In the genomic region with DNA sequence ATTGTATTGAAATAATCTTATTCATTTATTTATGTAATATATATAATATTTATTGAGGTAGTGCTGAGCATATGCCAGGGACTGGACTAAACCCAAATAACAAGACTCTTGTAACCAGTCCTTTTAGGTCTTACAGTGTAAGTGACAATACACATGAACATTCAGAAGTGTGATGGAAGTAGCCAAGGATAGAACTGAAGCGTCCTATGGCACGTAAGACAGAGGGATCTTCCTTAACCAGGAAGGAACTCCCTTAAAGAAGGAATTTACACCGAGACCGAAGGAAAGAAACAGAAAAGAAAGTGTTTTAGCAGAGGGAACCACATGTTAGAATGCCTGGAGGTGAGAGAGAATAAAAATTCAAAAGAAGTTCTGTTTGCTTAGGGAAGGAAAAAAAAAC, we compare ENCODE assay signal across 14 cellular contexts. TPM values are rescaled to one million over a fixed set of nuclear protein-coding genes. Genes with fewer than 3 reads are reported as not detected.
DNase-seq lines count a peak whose midpoint lies in the region; ATAC-seq, FAIRE-seq and TF ChIP-seq lines count a peak whose summit lies in the region.
"Had no signal": no experiment of that assay in that cellular context is flagged by ENCODE, and none has a peak within 500 bp of the region (broad histone marks: within the 10 kb centered on the region; RNA-seq: fewer than 3 reads in every experiment).

No MANE protein-coding gene starts in this region.

- H3K9me3 Mint-ChIP-seq in endodermal cell: no peaks in the 10 kb centered on the region
- H3K9me3 Mint-ChIP-seq in activated naive CD4-positive, alpha-beta T cell treated with anti-CD3 and anti-CD28 coated beads, Interleukin-2, amount 10 ng/mL, durations not matched to agents 7 days and 5 days: no peaks in the 10 kb centered on the region

- H3K27me3 Mint-ChIP-seq in endodermal cell (ENCODE audit: insufficient read depth): no peaks in the 10 kb centered on the region
- no peaks in the 10 kb centered on the region for H3K27me3 Mint-ChIP-seq in activated naive CD4-positive, alpha-beta T cell treated with anti-CD3 and anti-CD28 coated beads, Interleukin-2, amount 10 ng/mL, durations not matched to agents 7 days and 5 days

- no peaks in the 10 kb centered on the region for H3K36me3 ChIP-seq in mucosa of rectum (ENCODE audit: control insufficient read depth in 2 of 2, insufficient read depth in 2 of 2, low read length in 2 of 2)
- H3K36me3 ChIP-seq in endodermal cell (ENCODE audit: control insufficient read depth, insufficient read depth, low read length): no peaks in the 10 kb centered on the region

- CTCF ChIA-PET in activated naive CD4-positive, alpha-beta T cell treated with anti-CD3 and anti-CD28 coated beads, Interleukin-2, amount 10 ng/mL, durations not matched to agents 7 days and 5 days (lab: Charles Lee): no interaction called here

- WGBS in endodermal cell (ENCODE audit: insufficient coverage in 1 of 2, insufficient read length in 1 of 2), 2 experiments: 93 to 94% methylated on average over 4 of the region's 4 CpGs

- H3K4me1 Mint-ChIP-seq in endodermal cell: peaks cover 11% of the 10 kb centered on the region
- H3K4me1 Mint-ChIP-seq in activated naive CD4-positive, alpha-beta T cell treated with anti-CD3 and anti-CD28 coated beads, Interleukin-2, amount 10 ng/mL, durations not matched to agents 7 days and 5 days: no peaks in the 10 kb centered on the region

- no peaks in the 10 kb centered on the region for H3K36me3 Mint-ChIP-seq in endodermal cell (ENCODE audit: low read depth)
- no peaks in the 10 kb centered on the region for H3K36me3 Mint-ChIP-seq in activated naive CD4-positive, alpha-beta T cell treated with anti-CD3 and anti-CD28 coated beads, Interleukin-2, amount 10 ng/mL, durations not matched to agents 7 days and 5 days
- H3K36me3 Mint-ChIP-seq: activated naive CD8-positive, alpha-beta T cell had no signal

- peaks cover 6 to 8% of the 10 kb centered on the region in 2 donors for H3K4me1 ChIP-seq in mucosa of rectum (ENCODE audit: control insufficient read depth in 2 of 2, insufficient read depth in 2 of 2, low read length in 2 of 2)
- no peaks in the 10 kb centered on the region for H3K4me1 ChIP-seq in endodermal cell (ENCODE audit: control insufficient read depth, insufficient read depth, low read length)

- peak; percentile 33 for ATAC-seq in esophagus mucosa
- ATAC-seq: activated CD8-positive, alpha-beta T cell treated with anti-CD3 and anti-CD28 coated beads, Interleukin-2, amount 10 ng/mL, durations not matched to agents 7 days and 5 days had no signal

- no peak for FAIRE-seq in H54 (lab: Jason Lieb, UNC)

- no peak for TF ChIP-seq CTCF in endodermal cell (conservative IDR thresholded peaks at IDR 0.05)

- no peak for TF ChIP-seq POLR2A in H54 (IDR thresholded peaks at IDR 0.05; ENCODE audit: low read depth, low read length)

- in situ Hi-C loops in ACHN (cut with HindIII; ENCODE audit: low pct_ligation_motif_present, low pct_unique_long_range_greater_than_20kb, low sequenced_read_pairs): no loop called here

- no peaks in the 10 kb centered on the region for H3K9me3 ChIP-seq in mucosa of rectum (ENCODE audit: control insufficient read depth in 2 of 2, low read length in 2 of 2)
- H3K9me3 ChIP-seq in endodermal cell (ENCODE audit: control insufficient read depth, low read length): no peaks in the 10 kb centered on the region

- H3K9ac ChIP-seq in mucosa of rectum (ENCODE audit: low read depth in 1 of 2, low read length in 2 of 2) (no peak overlapping the region), endodermal cell (ENCODE audit: extremely low read depth, low read length, poor library complexity, severe bottlenecking) (no peak overlapping the region)

- H3K27ac Mint-ChIP-seq in endodermal cell: no peak overlapping the region
- no peak overlapping the region for H3K27ac Mint-ChIP-seq in activated naive CD4-positive, alpha-beta T cell treated with anti-CD3 and anti-CD28 coated beads, Interleukin-2, amount 10 ng/mL, durations not matched to agents 7 days and 5 days
- H3K27ac Mint-ChIP-seq: activated CD8-positive, alpha-beta T cell treated with anti-CD3 and anti-CD28 coated beads, Interleukin-2, amount 10 ng/mL, durations not matched to agents 7 days and 5 days; activated naive CD8-positive, alpha-beta T cell had no signal

- H3K27ac ChIP-seq in mucosa of rectum (ENCODE audit: low read depth in 2 of 2, low read length in 2 of 2) (peak overlapping the region; percentile 13 to 66), endodermal cell (ENCODE audit: low read depth, low read length) (no peak overlapping the region)

- DNase-seq in ACHN (peak; percentile 64), RPMI7951 (ENCODE audit: low read depth) (peak; percentile 45), H54 (ENCODE audit: insufficient read length, low spot score) (no peak), endodermal cell (no peak)
- DNase-seq in activated naive CD4-positive, alpha-beta T cell treated with Interleukin-2 at 50 U/mL for 16 hours: no peak
- no peak for DNase-seq in activated naive CD4-positive, alpha-beta T cell treated with anti-CD3 and anti-CD28 coated beads, Interleukin-2, amount 10 ng/mL, durations not matched to agents 7 days and 5 days
- DNase-seq: activated CD8-positive, alpha-beta T cell treated with anti-CD3 and anti-CD28 coated beads, Interleukin-2, amount 10 ng/mL, durations not matched to agents 7 days and 5 days; DMS79 treated with DMSO at 0.1 percent for 48 hours; hippocampal formation; NCI-H2081 had no signal

- H3K27me3 ChIP-seq in mucosa of rectum (ENCODE audit: control insufficient read depth in 2 of 2, insufficient read depth in 2 of 2, low read length in 2 of 2): no peaks in the 10 kb centered on the region
- H3K27me3 ChIP-seq in endodermal cell (ENCODE audit: control insufficient read depth, insufficient read depth, low read length, poor library complexity, severe bottlenecking): no peaks in the 10 kb centered on the region

- H3K4me3 ChIP-seq in mucosa of rectum (ENCODE audit: low read length in 2 of 2): peak overlapping the region; percentile 41 to 53
- no peak overlapping the region for H3K4me3 ChIP-seq in endodermal cell (ENCODE audit: low read length)

- no peak overlapping the region for H3K4me3 Mint-ChIP-seq in endodermal cell
- no peak overlapping the region for H3K4me3 Mint-ChIP-seq in activated naive CD4-positive, alpha-beta T cell treated with anti-CD3 and anti-CD28 coated beads, Interleukin-2, amount 10 ng/mL, durations not matched to agents 7 days and 5 days
- H3K4me3 Mint-ChIP-seq: activated CD8-positive, alpha-beta T cell treated with anti-CD3 and anti-CD28 coated beads, Interleukin-2, amount 10 ng/mL, durations not matched to agents 7 days and 5 days; activated naive CD8-positive, alpha-beta T cell had no signal

RNA-seq across cellular contexts. Expression of a gene that starts 23.6 kb away (rescaled TPM):
- 0.59 and 1.3 TPM in 2 replicates for total RNA-seq in RPMI7951 (2014; rRNA removed; shearing (Covaris generic))
- 40.3 TPM for total RNA-seq in esophagus mucosa
- total RNA-seq in endodermal cell: 10 to 100 TPM in 1 of 2 donors, 1 to 10 TPM in 1; 8.7 to 10.2 TPM
- polyA plus RNA-seq in endodermal cell (2013, experiment 1 of 2): 7.8 TPM
- polyA plus RNA-seq in endodermal cell (2013, experiment 2 of 2): 9.1 TPM
- total RNA-seq: activated CD8-positive, alpha-beta T cell treated with anti-CD3 and anti-CD28 coated beads, Interleukin-2, amount 10 ng/mL, durations not matched to agents 7 days and 5 days had no signal

RNA-seq across cellular contexts. Expression of a gene that starts 42.1 kb away (rescaled TPM):
- total RNA-seq in RPMI7951 (2014; rRNA removed; shearing (Covaris generic)): not detected in 2 replicates
- total RNA-seq in esophagus mucosa (0.76 TPM), endodermal cell (1 to 10 TPM in 1 of 2 donors, under 1 TPM in 1; 0.40 to 1.1 TPM)
- 0.14 TPM for polyA plus RNA-seq in endodermal cell (2013, experiment 1 of 2)
- polyA plus RNA-seq in endodermal cell (2013, experiment 2 of 2): 0.25 TPM
- total RNA-seq: activated CD8-positive, alpha-beta T cell treated with anti-CD3 and anti-CD28 coated beads, Interleukin-2, amount 10 ng/mL, durations not matched to agents 7 days and 5 days; T-helper 2 cell treated with Interferon-gamma antibody and Interleukin-4, amounts not matched to agents 100 ng/mL and 5 ng/mL, for 36 hours had no signal

Comparison
In these comparisons a context has a peak if more than half of its experiments do, and no peak if none do; other contexts are left out.
1. DNase-seq: peak in ACHN (single experiment) and RPMI7951 (single experiment); none in H54 (single experiment), activated naive CD4-positive, alpha-beta T cell treated with Interleukin-2 at 50 U/mL for 16 hours (single experiment), endodermal cell (single experiment) and activated naive CD4-positive, alpha-beta T cell treated with anti-CD3 and anti-CD28 coated beads, Interleukin-2, amount 10 ng/mL, durations not matched to agents 7 days and 5 days (single experiment).